8 cellular contexts compared by ENCODE assay signal in the genomic region with DNA sequence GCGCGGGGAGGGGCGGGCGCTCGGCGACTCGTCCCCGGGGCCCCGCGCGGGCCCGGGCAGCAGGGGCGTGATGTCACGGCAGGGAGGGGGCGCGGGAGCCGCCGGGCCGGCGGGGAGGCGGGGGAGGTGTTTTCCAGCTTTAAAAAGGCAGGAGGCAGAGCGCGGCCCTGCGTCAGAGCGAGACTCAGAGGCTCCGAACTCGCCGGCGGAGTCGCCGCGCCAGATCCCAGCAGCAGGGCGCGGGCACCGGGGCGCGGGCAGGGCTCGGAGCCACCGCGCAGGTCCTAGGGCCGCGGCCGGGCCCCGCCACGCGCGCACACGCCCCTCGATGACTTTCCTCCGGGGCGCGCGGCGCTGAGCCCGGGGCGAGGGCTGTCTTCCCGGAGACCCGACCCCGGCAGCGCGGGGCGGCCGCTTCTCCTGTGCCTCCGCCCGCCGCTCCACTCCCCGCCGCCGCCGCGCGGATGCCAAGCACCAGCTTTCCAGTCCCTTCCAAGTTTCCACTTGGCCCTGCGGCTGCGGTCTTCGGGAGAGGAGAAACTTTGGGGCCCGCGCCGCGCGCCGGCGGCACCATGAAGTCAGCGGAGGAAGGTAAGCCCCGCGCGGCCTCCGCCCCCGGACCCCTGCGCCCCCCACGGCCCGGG. TPM values are rescaled to one million over a fixed set of nuclear protein-coding genes. Genes with fewer than 3 reads are reported as not detected.
DNase-seq lines count a peak whose midpoint lies in the region; ATAC-seq, FAIRE-seq and TF ChIP-seq lines count a peak whose summit lies in the region.

TSS of gene NFATC1 (plus strand) at position 170 of the 644 bp plus-strand sequence. CDS start at position 465, 295 bp downstream.

- H3K79me1 ChIP-seq in trophoblast cell (ENCODE audit: low read length): no peaks in the 10 kb centered on the region

- H2BK5ac ChIP-seq in trophoblast cell (ENCODE audit: low read depth, low read length, poor library complexity): no peak within 1 kb of the TSS

- no peak within 1 kb of the TSS for H3K23ac ChIP-seq in trophoblast cell (ENCODE audit: low read length)

- peak within 1 kb of the TSS; percentile 99 for H3K4me2 ChIP-seq in PC-3 (ENCODE audit: low read length)
- H3K4me2 ChIP-seq in trophoblast cell (ENCODE audit: low read length): peak within 1 kb of the TSS; percentile 91

- WGBS in trophoblast cell (ENCODE audit: extremely low coverage, insufficient coverage, insufficient read length): no CpG with 5 or more reads among the region's 91 CpGs

- intact Hi-C loops in PC-3 (cut with micrococcal nuclease) (loop anchor here (5.0 kb wide), 1 partner anchor 131 kb away; no protein-coding TSS in a partner anchor), upper lobe of right lung (cut with DNase I) (no loop called here)

- H2BK120ac ChIP-seq in trophoblast cell (ENCODE audit: insufficient read depth, low read length, poor library complexity): no peak within 1 kb of the TSS

- H3K4me3 ChIP-seq in PC-3 (ENCODE audit: low read length) (peak within 1 kb of the TSS; percentile 70), trophoblast cell (ENCODE audit: low read depth, low read length) (peak within 1 kb of the TSS; percentile 46), upper lobe of right lung (peak within 1 kb of the TSS; percentile 58)

- H3K27me3 ChIP-seq in PC-3 (ENCODE audit: low read length): no peaks in the 10 kb centered on the region
- H3K27me3 ChIP-seq in trophoblast cell (ENCODE audit: insufficient read depth, low read length): peaks cover 70% of the 10 kb centered on the region
- H3K27me3 ChIP-seq in upper lobe of right lung: peaks cover 19% of the 10 kb centered on the region

- FAIRE-seq in H54 (lab: Jason Lieb, UNC): no peak

- peak within 1 kb of the TSS; percentile 73 for H3K9ac ChIP-seq in PC-3 (ENCODE audit: low read length)
- H3K9ac ChIP-seq in trophoblast cell (ENCODE audit: low read length): no peak within 1 kb of the TSS

- POLR2A ChIA-PET in PC-3 (lab: Charles Lee; ENCODE audit: unreplicated experiment): no interaction called here

- H2AFZ ChIP-seq in PC-3 (ENCODE audit: low read length) (peak within 1 kb of the TSS; percentile 84), trophoblast cell (ENCODE audit: insufficient read depth, low read length, poor library complexity) (no peak within 1 kb of the TSS)

- H3K36me3 ChIP-seq in PC-3 (ENCODE audit: low read depth, low read length) (no peaks in the 10 kb centered on the region), trophoblast cell (ENCODE audit: control insufficient read depth in 1 of 2, insufficient read depth in 2 of 2, low read length in 2 of 2) (no peaks in the 10 kb centered on the region), upper lobe of right lung (no peaks in the 10 kb centered on the region)

- H4K91ac ChIP-seq in trophoblast cell (ENCODE audit: low read depth, low read length): no peak within 1 kb of the TSS

- H4K8ac ChIP-seq in trophoblast cell (ENCODE audit: low read depth, low read length): no peak within 1 kb of the TSS

- H3K4me1 ChIP-seq in PC-3 (ENCODE audit: insufficient read depth, low read length) (peaks cover 16% of the 10 kb centered on the region; the same call in 1 of the 2 replicates), trophoblast cell (ENCODE audit: control insufficient read depth in 1 of 2, insufficient read depth in 2 of 2, low read length in 2 of 2) (peaks cover 0 to 9% of the 10 kb centered on the region in 2 experiments), upper lobe of right lung (peaks cover 35% of the 10 kb centered on the region)

- H3K9me3 ChIP-seq in PC-3 (ENCODE audit: low read length): no peaks in the 10 kb centered on the region
- H3K9me3 ChIP-seq in trophoblast cell (ENCODE audit: insufficient read depth, low read depth, low read length): no peaks in the 10 kb centered on the region
- no peaks in the 10 kb centered on the region for H3K9me3 ChIP-seq in upper lobe of right lung

- TF ChIP-seq POLR2A in H54 (IDR thresholded peaks at IDR 0.05; ENCODE audit: low read depth, low read length): no peak; the same call in 1 of the 2 replicates

- H3K18ac ChIP-seq in trophoblast cell (ENCODE audit: low read length): no peak within 1 kb of the TSS

- H3K9me2 ChIP-seq in PC-3 (replicated peaks; ENCODE audit: low read length): no peaks in the 10 kb centered on the region

- CTCF ChIA-PET in PC-3 (lab: Charles Lee): no interaction called here

- DNase-seq in AG20443 (ENCODE audit: low spot score) (peak; percentile 86), H54 (ENCODE audit: insufficient read length, low spot score) (peak; percentile 45), PC-3 (peak; percentile 59), glomerular visceral epithelial cell (ENCODE audit: extremely low spot score) (peak; percentile 38), trophoblast cell (peak; percentile 15 to 71), upper lobe of right lung (peak; percentile 80)
- peak in 3 of 4 experiments; percentile 44 to 64 (median 57) for DNase-seq in activated naive CD4-positive, alpha-beta T cell (lab: John Stamatoyannopoulos, UW)

- H2AK5ac ChIP-seq in trophoblast cell (ENCODE audit: low read length): no peak within 1 kb of the TSS

- H3K79me2 ChIP-seq in PC-3 (ENCODE audit: low read length): no peaks in the 10 kb centered on the region
- peaks cover 1% of the 10 kb centered on the region for H3K79me2 ChIP-seq in trophoblast cell (ENCODE audit: control insufficient read depth, insufficient read depth, low read length, poor library complexity)

- peak; percentile 41 for ATAC-seq in PC-3
- peak; percentile 4 for ATAC-seq in upper lobe of right lung
- no peak for ATAC-seq in GM19467 (IDR thresholded peaks at IDR 0.05; ENCODE audit: unreplicated experiment)

- no peak within 1 kb of the TSS for H3K4ac ChIP-seq in trophoblast cell (ENCODE audit: low read depth, low read length)

- no peak within 1 kb of the TSS for H2BK12ac ChIP-seq in trophoblast cell (ENCODE audit: low read length)

- H3K27ac ChIP-seq in PC-3 (ENCODE audit: low read length) (peak within 1 kb of the TSS; percentile 72), trophoblast cell (ENCODE audit: low read depth, low read length) (no peak within 1 kb of the TSS), upper lobe of right lung (peak within 1 kb of the TSS; percentile 87)

- no peak for TF ChIP-seq CTCF in PC-3 (conservative IDR thresholded peaks at IDR 0.05; ENCODE audit: low read depth, low read length)
- no peak for TF ChIP-seq CTCF in upper lobe of right lung (IDR thresholded peaks at IDR 0.05)

- H3F3A ChIP-seq in PC-3 (ENCODE audit: low read length, unreplicated experiment): no peaks in the 10 kb centered on the region

- no peak within 1 kb of the TSS for H4K12ac ChIP-seq in trophoblast cell (ENCODE audit: low read depth, low read length)

- no peak within 1 kb of the TSS for H3K14ac ChIP-seq in trophoblast cell (ENCODE audit: low read length)

- H4K20me1 ChIP-seq in PC-3 (ENCODE audit: low read length): no peaks in the 10 kb centered on the region

- no TSS peak for BruUV-seq in PC-3 (replicated peaks; lab: Mats Ljungman, UMichigan)

RNA-seq across cellular contexts. Expression of gene NFATC1, which starts in this region (rescaled TPM):
- 5.9 and 9.8 TPM in 2 replicates for total RNA-seq in PC-3 (2014; rRNA removed)
- polyA plus RNA-seq in trophoblast cell (2013): 3.9 and 4.4 TPM in 2 replicates
- 16.6 TPM for total RNA-seq in upper lobe of right lung
